In genomic region chr10:133257489-133258065, GRCh38 we compare ENCODE assay signal across 9 cellular contexts. TPM values are rescaled to one million over a fixed set of nuclear protein-coding genes. Genes with fewer than 3 reads are reported as not detected.
DNase-seq lines count a peak whose midpoint lies in the region; ATAC-seq and TF ChIP-seq lines count a peak whose summit lies in the region.
"Had no signal": no experiment of that assay in that cellular context is flagged by ENCODE, and none has a peak within 500 bp of the region (broad histone marks: within the 10 kb centered on the region; RNA-seq: fewer than 3 reads in every experiment).

No MANE protein-coding gene starts in this region.

- TF ChIP-seq POLR2A in erythroblast (IDR thresholded peaks at IDR 0.05; ENCODE audit: low read length), result no peak

- no peaks in the 10 kb centered on the region; the same call in 1 of the 2 replicates for H3K27me3 ChIP-seq in BJ (ENCODE audit: control insufficient read depth, insufficient read depth, low read length)
- H3K27me3 ChIP-seq in mucosa of rectum (ENCODE audit: control insufficient read depth in 2 of 2, insufficient read depth in 2 of 2, low read length in 2 of 2), result no peaks in the 10 kb centered on the region

- CTCF ChIA-PET in BJ (lab: Yijun Ruan, JAX), result interaction anchor here (0.6 to 2.1 kb wide), 6 partner anchors 10 to 772 kb away, joined by 3 to 8 read pairs (median 5); no protein-coding TSS in a partner anchor

- no peak for DNase-seq in BJ (ENCODE audit: low read depth)
- DNase-seq in SK-N-DZ (ENCODE audit: low spot score), result peak; percentile 54
- peak; percentile 64 for DNase-seq in erythroblast (lab: John Stamatoyannopoulos, UW)
- no peak for DNase-seq in dedifferentiated amniotic fluid mesenchymal stem cell (ENCODE audit: extremely low spot score)

- peak overlapping the region; percentile 14 to 52 for H3K9ac ChIP-seq in mucosa of rectum (ENCODE audit: low read depth in 1 of 2, low read length in 2 of 2)

- ATAC-seq in GM21447 (IDR thresholded peaks at IDR 0.05; ENCODE audit: unreplicated experiment) (peak; percentile 30), HG02798 (IDR thresholded peaks at IDR 0.05; ENCODE audit: poor library complexity, unreplicated experiment) (no peak), HG03097 (IDR thresholded peaks at IDR 0.05; ENCODE audit: low FRiP score, unreplicated experiment) (no peak)

- peak; percentile 68 for TF ChIP-seq CTCF in BJ (IDR thresholded peaks at IDR 0.05; ENCODE audit: insufficient read depth, low read depth, low read length)

- POLR2A ChIA-PET in BJ (lab: Charles Lee), result no interaction called here

- H3K36me3 ChIP-seq in BJ (ENCODE audit: control insufficient read depth, insufficient read depth, low read length) (no peaks in the 10 kb centered on the region), mucosa of rectum (ENCODE audit: control insufficient read depth in 2 of 2, insufficient read depth in 2 of 2, low read length in 2 of 2) (no peaks in the 10 kb centered on the region)

- peaks cover 28 to 31% of the 10 kb centered on the region in 2 donors for H3K4me1 ChIP-seq in mucosa of rectum (ENCODE audit: control insufficient read depth in 2 of 2, insufficient read depth in 2 of 2, low read length in 2 of 2)

- H3K9me3 ChIP-seq in mucosa of rectum (ENCODE audit: control insufficient read depth in 2 of 2, low read length in 2 of 2), result no peaks in the 10 kb centered on the region

- peak overlapping the region; percentile 56 to 67 for H3K27ac ChIP-seq in mucosa of rectum (ENCODE audit: low read depth in 2 of 2, low read length in 2 of 2)

- H3K4me3 ChIP-seq in BJ (ENCODE audit: low read depth, low read length) (no peak overlapping the region), mucosa of rectum (ENCODE audit: low read length in 2 of 2) (peak overlapping the region; percentile 54 to 56)

RNA-seq across cellular contexts. Expression of gene ADAM8, which starts 19.1 kb away (rescaled TPM):
- polyA plus RNA-seq in BJ (2011; rRNA removed), result 0.53 and 0.77 TPM in 2 replicates
- 0.15 and 0.71 TPM in 2 replicates for polyA minus RNA-seq in BJ (2011; rRNA and poly(A)+ RNA removed)
- polyA plus RNA-seq in SK-N-DZ (2014; cell fraction: cytosol; rRNA removed), result 0.31 and 0.51 TPM in 2 replicates
- polyA plus RNA-seq in SK-N-DZ (2014; cell fraction: nucleus; rRNA removed), result 2.9 and 5.3 TPM in 2 replicates

RNA-seq across cellular contexts. Expression of gene VENTX, which starts 19.9 kb away (rescaled TPM):
- not detected in 2 replicates for polyA plus RNA-seq in BJ (2011; rRNA removed)
- not detected in 2 replicates for polyA minus RNA-seq in BJ (2011; rRNA and poly(A)+ RNA removed)
- not detected in 2 replicates for polyA plus RNA-seq in SK-N-DZ (2014; cell fraction: cytosol; rRNA removed)
- not detected in 2 replicates for polyA plus RNA-seq in SK-N-DZ (2014; cell fraction: nucleus; rRNA removed)
- polyA plus RNA-seq: neural cell had no signal

RNA-seq across cellular contexts. Expression of gene UTF1, which starts 27.6 kb away (rescaled TPM):
- polyA plus RNA-seq in BJ (2011; rRNA removed), result not detected in 2 replicates
- polyA minus RNA-seq in BJ (2011; rRNA and poly(A)+ RNA removed), result not detected in 2 replicates
- not detected in 2 replicates for polyA plus RNA-seq in SK-N-DZ (2014; cell fraction: cytosol; rRNA removed)
- polyA plus RNA-seq in SK-N-DZ (2014; cell fraction: nucleus; rRNA removed), result not detected in 2 replicates
- polyA plus RNA-seq: neural cell had no signal

RNA-seq across cellular contexts. Expression of gene TUBGCP2, which starts 51.1 kb away (rescaled TPM):
- 44.2 and 55.8 TPM in 2 replicates for polyA plus RNA-seq in BJ (2011; rRNA removed)
- 47.1 and 73.0 TPM in 2 replicates for polyA minus RNA-seq in BJ (2011; rRNA and poly(A)+ RNA removed)
- polyA plus RNA-seq in SK-N-DZ (2014; cell fraction: cytosol; rRNA removed), result 37.0 and 39.5 TPM in 2 replicates
- 75.6 and 78.8 TPM in 2 replicates for polyA plus RNA-seq in SK-N-DZ (2014; cell fraction: nucleus; rRNA removed)

RNA-seq across cellular contexts. Expression of gene ZNF511, which starts 51.1 kb away (rescaled TPM):
- 29.3 and 32.9 TPM in 2 replicates for polyA plus RNA-seq in BJ (2011; rRNA removed)
- 9.9 and 17.7 TPM in 2 replicates for polyA minus RNA-seq in BJ (2011; rRNA and poly(A)+ RNA removed)
- polyA plus RNA-seq in SK-N-DZ (2014; cell fraction: cytosol; rRNA removed), result 70.5 and 76.0 TPM in 2 replicates
- 86.7 and 89.6 TPM in 2 replicates for polyA plus RNA-seq in SK-N-DZ (2014; cell fraction: nucleus; rRNA removed)

Comparison
In these comparisons a context has a peak if more than half of its experiments do, and no peak if none do; other contexts are left out.
1. DNase-seq: peak in SK-N-DZ (single experiment) and erythroblast (2 of 2); none in BJ (single experiment) and dedifferentiated amniotic fluid mesenchymal stem cell (single experiment).